8 cellular contexts compared by ENCODE assay signal in the genomic region with DNA sequence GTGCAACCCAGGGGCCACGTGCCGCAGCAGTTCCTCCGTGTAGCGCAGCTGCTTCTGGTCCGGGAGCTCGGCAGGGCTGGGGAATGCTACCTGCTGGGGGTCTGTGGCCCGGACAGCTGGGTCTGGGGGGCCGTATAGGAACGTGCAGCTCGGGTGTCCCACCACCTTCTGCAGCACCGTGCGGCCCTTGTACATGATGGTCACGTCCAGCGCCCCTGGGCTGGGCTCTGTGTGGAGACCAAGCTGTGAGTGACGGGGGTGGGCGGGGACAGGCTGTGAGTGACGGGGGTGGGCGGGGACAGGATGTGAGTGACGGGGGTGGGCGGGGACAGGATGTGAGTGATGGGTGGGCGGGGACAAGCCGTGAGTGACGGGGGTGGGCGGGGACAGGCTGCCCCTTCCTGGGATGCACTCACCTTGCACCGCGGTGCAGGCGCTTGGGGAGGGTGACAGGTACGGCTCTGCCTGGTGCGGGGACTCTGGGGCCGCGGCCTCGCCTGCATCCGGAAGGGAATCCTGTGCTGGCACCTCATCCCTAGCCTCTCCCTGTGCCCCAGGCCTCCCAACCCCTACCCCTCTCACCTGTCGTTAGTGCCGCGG. TPM values are rescaled to one million over a fixed set of nuclear protein-coding genes. Genes with fewer than 3 reads are reported as not detected.
DNase-seq lines count a peak whose midpoint lies in the region; ATAC-seq lines count a peak whose summit lies in the region.

No MANE protein-coding gene starts in this region.

- H3K36me3 Mint-ChIP-seq in activated naive CD4-positive, alpha-beta T cell treated with anti-CD3 and anti-CD28 coated beads for 36 hours (ENCODE audit: low read depth): peaks cover 20% of the 10 kb centered on the region

- intact Hi-C loops in activated naive CD4-positive, alpha-beta T cell treated with anti-CD3 and anti-CD28 coated beads for 36 hours (cut with micrococcal nuclease): loop anchor here (2.0 kb wide), 2 partner anchors 53 to 77 kb away; a partner anchor contains a TSS

- CTCF ChIA-PET in activated naive CD4-positive, alpha-beta T cell treated with anti-CD3 and anti-CD28 coated beads for 36 hours (lab: Charles Lee): interaction anchor here (1.4 kb wide), 1 partner anchor 109 kb away, joined by 4 read pairs; no protein-coding TSS in a partner anchor

- H3K27me3 Mint-ChIP-seq in activated naive CD4-positive, alpha-beta T cell treated with anti-CD3 and anti-CD28 coated beads for 36 hours (ENCODE audit: low read depth): no peaks in the 10 kb centered on the region

- H3K4me3 Mint-ChIP-seq in activated naive CD4-positive, alpha-beta T cell treated with anti-CD3 and anti-CD28 coated beads for 36 hours: peak overlapping the region; percentile 89

- DNase-seq in SIG-M5 treated with dmso at 0.1 percent for 504 hours (lab: John Stamatoyannopoulos, UW; ENCODE audit: unreplicated experiment) (peak; percentile 21), SIG-M5 (lab: John Stamatoyannopoulos, UW) (no peak), SK-MEL-5 (ENCODE audit: low read depth, low spot score) (peak; percentile 67), hepatic stellate cell (ENCODE audit: low spot score) (peak; percentile 66), KG1 (lab: John Stamatoyannopoulos, UW) (no peak)
- peak; percentile 94 for DNase-seq in activated naive CD4-positive, alpha-beta T cell treated with anti-CD3 and anti-CD28 coated beads for 36 hours
- DNase-seq in stimulated activated CD4-positive, alpha-beta T cell treated with anti-CD3 and anti-CD28 coated beads, Interleukin-2, amount 100 ng/mL, for 48 hours: peak; percentile 70 to 80

- peak overlapping the region; percentile 69 for H3K27ac Mint-ChIP-seq in activated naive CD4-positive, alpha-beta T cell treated with anti-CD3 and anti-CD28 coated beads for 36 hours

- H3K4me1 Mint-ChIP-seq in activated naive CD4-positive, alpha-beta T cell treated with anti-CD3 and anti-CD28 coated beads for 36 hours (ENCODE audit: low read depth): peaks cover 15% of the 10 kb centered on the region

- no peak for ATAC-seq in HG03460 (IDR thresholded peaks at IDR 0.05; ENCODE audit: unreplicated experiment)

- in situ Hi-C loops in SK-MEL-5 (cut with HindIII; ENCODE audit: low pct_unique_long_range_greater_than_20kb, low sequenced_read_pairs): no loop called here

- H3K9me3 Mint-ChIP-seq in activated naive CD4-positive, alpha-beta T cell treated with anti-CD3 and anti-CD28 coated beads for 36 hours: no peaks in the 10 kb centered on the region

RNA-seq across cellular contexts. Expression of a gene that starts 2.3 kb away (rescaled TPM):
- total RNA-seq in SK-MEL-5 (2014; rRNA removed; shearing (Covaris generic)): 3.5 and 3.7 TPM in 2 replicates
- 4.2 and 5.6 TPM in 2 replicates for polyA plus RNA-seq in SK-MEL-5 (2015; cell fraction: cytosol; rRNA removed)
- 18.0 and 32.2 TPM in 2 replicates for polyA plus RNA-seq in SK-MEL-5 (2015; cell fraction: nucleus; rRNA removed)
- 10 to 100 TPM; 83.2 to 92.7 TPM for total RNA-seq in activated naive CD4-positive, alpha-beta T cell treated with anti-CD3 and anti-CD28 coated beads for 36 hours

RNA-seq across cellular contexts. Expression of a gene that starts 11.3 kb away (rescaled TPM):
- total RNA-seq in SK-MEL-5 (2014; rRNA removed; shearing (Covaris generic)): not detected in 2 replicates
- polyA plus RNA-seq in SK-MEL-5 (2015; cell fraction: cytosol; rRNA removed): not detected in 2 replicates
- not detected in 2 replicates for polyA plus RNA-seq in SK-MEL-5 (2015; cell fraction: nucleus; rRNA removed)
- total RNA-seq in activated naive CD4-positive, alpha-beta T cell treated with anti-CD3 and anti-CD28 coated beads for 36 hours: not detected

RNA-seq across cellular contexts. Expression of a gene that starts 13.5 kb away (rescaled TPM):
- not detected in 2 replicates for total RNA-seq in SK-MEL-5 (2014; rRNA removed; shearing (Covaris generic))
- polyA plus RNA-seq in SK-MEL-5 (2015; cell fraction: cytosol; rRNA removed): not detected in 2 replicates
- polyA plus RNA-seq in SK-MEL-5 (2015; cell fraction: nucleus; rRNA removed): not detected in 2 replicates
- not detected for total RNA-seq in activated naive CD4-positive, alpha-beta T cell treated with anti-CD3 and anti-CD28 coated beads for 36 hours

RNA-seq across cellular contexts. Expression of a gene that starts 23.6 kb away (rescaled TPM):
- total RNA-seq in SK-MEL-5 (2014; rRNA removed; shearing (Covaris generic)): not detected in 2 replicates
- 0.12 TPM in 1 of 2 replicates, not detected in the other for polyA plus RNA-seq in SK-MEL-5 (2015; cell fraction: cytosol; rRNA removed)
- 1.4 TPM in 1 of 2 replicates, not detected in the other for polyA plus RNA-seq in SK-MEL-5 (2015; cell fraction: nucleus; rRNA removed)
- 1 to 10 TPM; 1.0 to 1.2 TPM for total RNA-seq in activated naive CD4-positive, alpha-beta T cell treated with anti-CD3 and anti-CD28 coated beads for 36 hours

RNA-seq across cellular contexts. Expression of a gene that starts 37.2 kb away (rescaled TPM):
- 22.0 and 22.6 TPM in 2 replicates for total RNA-seq in SK-MEL-5 (2014; rRNA removed; shearing (Covaris generic))
- polyA plus RNA-seq in SK-MEL-5 (2015; cell fraction: cytosol; rRNA removed): 26.3 and 32.0 TPM in 2 replicates
- polyA plus RNA-seq in SK-MEL-5 (2015; cell fraction: nucleus; rRNA removed): 26.9 and 31.1 TPM in 2 replicates
- total RNA-seq in activated naive CD4-positive, alpha-beta T cell treated with anti-CD3 and anti-CD28 coated beads for 36 hours: 10 to 100 TPM; 25.6 to 26.1 TPM

Comparison
In these comparisons a context has a peak if more than half of its experiments do, and no peak if none do; other contexts are left out.
1. DNase-seq: peak in SIG-M5 treated with dmso at 0.1 percent for 504 hours (single experiment), SK-MEL-5 (single experiment), activated naive CD4-positive, alpha-beta T cell treated with anti-CD3 and anti-CD28 coated beads for 36 hours (single experiment), hepatic stellate cell (single experiment) and stimulated activated CD4-positive, alpha-beta T cell treated with anti-CD3 and anti-CD28 coated beads, Interleukin-2, amount 100 ng/mL, for 48 hours (2 of 2); none in SIG-M5 (single experiment) and KG1 (single experiment).
2. RNA of a gene that starts 2.3 kb away (total RNA-seq): 83.2 to 92.7 TPM in activated naive CD4-positive, alpha-beta T cell treated with anti-CD3 and anti-CD28 coated beads for 36 hours; 3.5 to 3.7 TPM in SK-MEL-5; every median in the first group is over 10 times any median in the second.